ENCODE assay signal across 22 cellular contexts in the genomic region with DNA sequence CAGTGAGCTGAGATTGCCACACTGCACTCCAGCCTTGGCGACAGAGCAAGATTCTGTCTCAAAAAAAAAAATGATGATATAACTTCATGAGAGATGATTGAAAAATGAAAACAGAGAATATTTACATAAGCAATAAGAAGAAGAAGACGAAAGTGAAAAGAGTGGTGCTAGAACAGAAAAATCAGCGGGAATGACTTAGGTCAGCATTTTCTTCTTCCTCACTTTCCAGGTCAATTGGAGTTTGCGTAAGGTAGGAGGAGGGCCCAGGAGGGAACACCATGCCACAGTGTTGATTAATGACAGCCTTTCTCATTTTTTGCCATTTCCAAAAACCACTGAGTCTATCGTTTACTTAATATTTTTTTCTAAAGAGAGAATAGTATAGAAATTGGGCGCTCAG.
DNase-seq lines count a peak whose midpoint lies in the region; ATAC-seq, FAIRE-seq and TF ChIP-seq lines count a peak whose summit lies in the region.
"Had no signal": no experiment of that assay in that cellular context is flagged by ENCODE, and none has a peak within 500 bp of the region (broad histone marks: within the 10 kb centered on the region; RNA-seq: fewer than 3 reads in every experiment).

No MANE protein-coding gene starts in this region.

- H2AK5ac ChIP-seq in IMR-90 (ENCODE audit: low read depth, low read length), result no peak overlapping the region

- no peak overlapping the region for H3K18ac ChIP-seq in IMR-90 (ENCODE audit: low read depth, low read length)

- H2AK9ac ChIP-seq in IMR-90 (replicated peaks; ENCODE audit: low read depth, low read length, poor library complexity), result no peak overlapping the region

- H3K4me3 Mint-ChIP-seq in nephron progenitor cell, result no peak overlapping the region
- H3K4me3 Mint-ChIP-seq: B cell; CD4-positive, alpha-beta T cell; CD8-positive, alpha-beta T cell had no signal

- H3K36me3 ChIP-seq in IMR-90 (ENCODE audit: control insufficient read depth, insufficient read depth, low read length) (no peaks in the 10 kb centered on the region), upper lobe of right lung (no peaks in the 10 kb centered on the region)
- H3K36me3 ChIP-seq: BLaER1 treated with 17β-estradiol and CSF1 and Interleukin-3, amounts not matched to agents 10 nM and 100 nM had no signal

- 30% methylated on average over 6 of the region's 6 CpGs for WGBS in A549 (ENCODE audit: missing lambda C conversion rate)
- no CpG with 5 or more reads among the region's 6 CpGs for WGBS in IMR-90 (ENCODE audit: extremely low coverage in 2 of 2, insufficient read length in 1 of 2), 2 experiments

- H2AFZ ChIP-seq in IMR-90 (replicated peaks; ENCODE audit: low read length, poor library complexity), result no peak overlapping the region

- no peak overlapping the region for H3K4me2 ChIP-seq in A549
- no peak overlapping the region for H3K4me2 ChIP-seq in IMR-90 (ENCODE audit: low read depth, low read length)
- H3K4me2 ChIP-seq: BLaER1 treated with 17β-estradiol and CSF1 and Interleukin-3, amounts not matched to agents 10 nM and 100 nM had no signal

- no peaks in the 10 kb centered on the region for H3K27me3 Mint-ChIP-seq in nephron progenitor cell (ENCODE audit: low read depth, poor library complexity)
- H3K27me3 Mint-ChIP-seq: B cell had no signal

- H4K91ac ChIP-seq in IMR-90 (ENCODE audit: insufficient read depth, low read depth, low read length), result no peak overlapping the region

- H3K27me3 ChIP-seq in IMR-90 (ENCODE audit: control insufficient read depth, insufficient read depth, low read length) (no peaks in the 10 kb centered on the region), upper lobe of right lung (no peaks in the 10 kb centered on the region)
- H3K27me3 ChIP-seq: BLaER1 treated with 17β-estradiol and CSF1 and Interleukin-3, amounts not matched to agents 10 nM and 100 nM had no signal

- CTCF ChIA-PET in A549 (lab: Yijun Ruan, JAX) (no interaction called here), IMR-90 (lab: Yijun Ruan, JAX) (no interaction called here)

- H4K8ac ChIP-seq in IMR-90 (ENCODE audit: low read depth in 2 of 2, low read length in 2 of 2), result no peak overlapping the region

- H2BK20ac ChIP-seq in IMR-90 (ENCODE audit: low read depth, low read length), result no peak overlapping the region

- no peaks in the 10 kb centered on the region for H3K9me1 ChIP-seq in IMR-90 (ENCODE audit: insufficient read depth, low read length)

- no peak overlapping the region for H3K4ac ChIP-seq in IMR-90 (ENCODE audit: low read depth, low read length)

- TF ChIP-seq POLR2A in A549 (IDR thresholded peaks at IDR 0.05; ENCODE audit: low read length), result no peak
- TF ChIP-seq POLR2A in IMR-90 (IDR thresholded peaks at IDR 0.05; ENCODE audit: low read depth, low read length), result no peak

- no peak for TF ChIP-seq EP300 in A549 (IDR thresholded peaks at IDR 0.05)

- peaks cover 63% of the 10 kb centered on the region for H3K36me3 Mint-ChIP-seq in nephron progenitor cell (ENCODE audit: low read depth)
- H3K36me3 Mint-ChIP-seq: CD8-positive, alpha-beta T cell had no signal

- H3K4me1 ChIP-seq in A549 (no peaks in the 10 kb centered on the region), IMR-90 (ENCODE audit: control insufficient read depth, insufficient read depth, low read length) (no peaks in the 10 kb centered on the region), upper lobe of right lung (no peaks in the 10 kb centered on the region)
- H3K4me1 ChIP-seq: BLaER1 treated with 17β-estradiol and CSF1 and Interleukin-3, amounts not matched to agents 10 nM and 100 nM; Caco-2 had no signal

- BruUV-seq in IMR-90 (replicated peaks; lab: Mats Ljungman, UMichigan), result no TSS peak

- no peak overlapping the region for H2BK5ac ChIP-seq in IMR-90 (ENCODE audit: low read depth, low read length, poor library complexity, severe bottlenecking)

- no peak for ATAC-seq in A549
- no peak for ATAC-seq in IMR-90 (ENCODE audit: low read depth)
- ATAC-seq in HG03196 (IDR thresholded peaks at IDR 0.05; ENCODE audit: unreplicated experiment), result no peak
- ATAC-seq in upper lobe of right lung, result no peak
- ATAC-seq: CD8-positive, alpha-beta T cell had no signal

- dilution Hi-C loops in IMR-90 (cut with HindIII; ENCODE audit: low sequenced_read_pairs, unreplicated experiment), result no loop called here

- H3K27ac ChIP-seq in A549, result no peak overlapping the region
- no peak overlapping the region for H3K27ac ChIP-seq in IMR-90 (ENCODE audit: insufficient read depth, low read length)
- H3K27ac ChIP-seq in upper lobe of right lung, result no peak overlapping the region
- H3K27ac ChIP-seq: BLaER1 treated with 17β-estradiol and CSF1 and Interleukin-3, amounts not matched to agents 10 nM and 100 nM; C4-2B had no signal

- H3K23ac ChIP-seq in IMR-90 (ENCODE audit: low read depth, low read length), result no peak overlapping the region

- TF ChIP-seq RAD21 in A549 (conservative IDR thresholded peaks at IDR 0.05 in 1 of 2, IDR thresholded peaks at IDR 0.05 in 1 of 2) (no peak), IMR-90 (IDR thresholded peaks at IDR 0.05; ENCODE audit: low read length) (no peak)

- POLR2A ChIA-PET in A549 (lab: Yijun Ruan, JAX) (no interaction called here), IMR-90 (lab: Charles Lee; ENCODE audit: unreplicated experiment) (no interaction called here)

- no peak overlapping the region for H4K5ac ChIP-seq in IMR-90 (ENCODE audit: low read depth, low read length)

- no peak for FAIRE-seq in A549 (lab: Jason Lieb, UNC)
- FAIRE-seq: A204.1, D721Med, G401.6, GM12891, GM19239 had no signal

- peak overlapping the region; percentile 10 for H3K27ac Mint-ChIP-seq in nephron progenitor cell
- H3K27ac Mint-ChIP-seq: B cell; CD4-positive, alpha-beta T cell; CD8-positive, alpha-beta T cell had no signal

- no peak for TF ChIP-seq CTCF in A549 (IDR thresholded peaks at IDR 0.05)
- no peak for TF ChIP-seq CTCF in IMR-90 (conservative IDR thresholded peaks at IDR 0.05; ENCODE audit: low read depth, low read length)
- TF ChIP-seq CTCF in nephron progenitor cell (IDR thresholded peaks at IDR 0.05), result no peak
- no peak for TF ChIP-seq CTCF in upper lobe of right lung (IDR thresholded peaks at IDR 0.05)

- H3K9me3 ChIP-seq in A549 (no peaks in the 10 kb centered on the region), IMR-90 (ENCODE audit: control insufficient read depth, insufficient read depth, low read length) (peaks cover 27% of the 10 kb centered on the region), upper lobe of right lung (no peaks in the 10 kb centered on the region)
- H3K9me3 ChIP-seq: Caco-2 had no signal

- H2BK15ac ChIP-seq in IMR-90 (ENCODE audit: low read depth, low read length), result no peak overlapping the region

- H3K56ac ChIP-seq in IMR-90 (ENCODE audit: extremely low read depth, insufficient read depth, low read length), result no peak overlapping the region

- H3K4me1 Mint-ChIP-seq in nephron progenitor cell, result no peaks in the 10 kb centered on the region
- H3K4me1 Mint-ChIP-seq: B cell had no signal

- H4K20me1 ChIP-seq in IMR-90 (ENCODE audit: insufficient read depth, low read length), result no peaks in the 10 kb centered on the region
- H4K20me1 ChIP-seq: BLaER1 treated with 17β-estradiol and CSF1 and Interleukin-3, amounts not matched to agents 10 nM and 100 nM had no signal

- no peak for DNase-seq in A549 (ENCODE audit: low read depth in 1 of 2, low spot score in 1 of 2)
- DNase-seq in IMR-90, result no peak
- no peak for DNase-seq in nephron progenitor cell
- DNase-seq in NCI-H1092 treated with DMSO at 0.1 percent for 48 hours (lab: John Stamatoyannopoulos, UW), result no peak
- no peak for DNase-seq in upper lobe of right lung
- DNase-seq: 8988T; AML-193; Caco-2; Calu3; CD4-positive, alpha-beta T cell; CD8-positive, alpha-beta T cell; DMS79 treated with DMSO at 0.1 percent for 48 hours; GF-D8 had no signal

- H3K14ac ChIP-seq in IMR-90 (replicated peaks; ENCODE audit: low read depth, low read length), result no peak overlapping the region

- intact Hi-C loops in IMR-90 (cut with micrococcal nuclease), result no loop called here
- intact Hi-C loops in upper lobe of right lung (cut with DNase I), result no loop called here

- H3K4me3 ChIP-seq in A549 (no peak overlapping the region), IMR-90 (ENCODE audit: insufficient read depth, low read depth, low read length) (no peak overlapping the region), upper lobe of right lung (no peak overlapping the region)
- H3K4me3 ChIP-seq: BLaER1 treated with 17β-estradiol and CSF1 and Interleukin-3, amounts not matched to agents 10 nM and 100 nM had no signal

- H3K9me3 Mint-ChIP-seq in nephron progenitor cell, result peaks cover 12% of the 10 kb centered on the region

- H2BK120ac ChIP-seq in IMR-90 (ENCODE audit: low read depth, low read length), result no peak overlapping the region

- in situ Hi-C loops in IMR-90 (cut with MboI; ENCODE audit: low sequenced_read_pairs), result no loop called here

- no peaks in the 10 kb centered on the region for H3K79me1 ChIP-seq in IMR-90 (ENCODE audit: low read depth in 1 of 2, low read length in 2 of 2)

- H3K9ac ChIP-seq in IMR-90 (ENCODE audit: low read depth, low read length), result no peak overlapping the region
- H3K9ac ChIP-seq: BLaER1 treated with 17β-estradiol and CSF1 and Interleukin-3, amounts not matched to agents 10 nM and 100 nM had no signal

TF ChIP-seq in A549, 52 proteins besides CTCF, POLR2A, EP300 and RAD21 (continues in another document):
- TF ChIP-seq BCL3 (IDR thresholded peaks at IDR 0.05) (no peak), RARB (CRISPR knock-in tag; IDR thresholded peaks at IDR 0.05) (no peak), KDM5A (IDR thresholded peaks at IDR 0.05) (no peak)

TF ChIP-seq in IMR-90, 13 proteins besides CTCF, POLR2A, EP300 and RAD21:
- TF ChIP-seq, protein P1, sequence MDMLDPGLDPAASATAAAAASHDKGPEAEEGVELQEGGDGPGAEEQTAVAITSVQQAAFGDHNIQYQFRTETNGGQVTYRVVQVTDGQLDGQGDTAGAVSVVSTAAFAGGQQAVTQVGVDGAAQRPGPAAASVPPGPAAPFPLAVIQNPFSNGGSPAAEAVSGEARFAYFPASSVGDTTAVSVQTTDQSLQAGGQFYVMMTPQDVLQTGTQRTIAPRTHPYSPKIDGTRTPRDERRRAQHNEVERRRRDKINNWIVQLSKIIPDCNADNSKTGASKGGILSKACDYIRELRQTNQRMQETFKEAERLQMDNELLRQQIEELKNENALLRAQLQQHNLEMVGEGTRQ (IDR thresholded peaks at IDR 0.05; ENCODE audit: low read depth, low read length), result no peak
- TF ChIP-seq NFE2L2 (IDR thresholded peaks at IDR 0.05; ENCODE audit: low read depth, low read length), result no peak
- TF ChIP-seq MAFK (IDR thresholded peaks at IDR 0.05; ENCODE audit: low read depth, low read length), result peak; percentile 66
- TF ChIP-seq CHD1 (IDR thresholded peaks at IDR 0.05; ENCODE audit: low read depth, low read length), result no peak
- TF ChIP-seq BHLHE40 (IDR thresholded peaks at IDR 0.05; ENCODE audit: low read depth, low read length), result no peak
- TF ChIP-seq FOS (IDR thresholded peaks at IDR 0.05; ENCODE audit: low read depth, low read length), result no peak
- TF ChIP-seq MAZ (IDR thresholded peaks at IDR 0.05; ENCODE audit: borderline replicate concordance, low read depth, low read length), result no peak
- TF ChIP-seq CEBPB (IDR thresholded peaks at IDR 0.05; ENCODE audit: low read depth, low read length), result no peak
